ENCODE assay signal across 12 cellular contexts in genomic region chr7:105426606-105427146, GRCh38.
"Had no signal": no experiment of that assay in that cellular context is flagged by ENCODE, and none has a peak within 500 bp of the region (broad histone marks: within the 10 kb centered on the region; RNA-seq: fewer than 3 reads in every experiment).

No MANE protein-coding gene starts in this region.

- H3K36me3 Mint-ChIP-seq: naive B cell had no signal

- H3K36me3 ChIP-seq: left lung, pancreas, upper lobe of left lung had no signal

- H3K4me3 ChIP-seq: dorsolateral prefrontal cortex, left lung, pancreas, testis, upper lobe of left lung had no signal

- H3K9me3 ChIP-seq: left lung, pancreas, testis, upper lobe of left lung had no signal

- H3K4me3 Mint-ChIP-seq: endodermal cell, naive B cell had no signal

- ATAC-seq: left lung, pancreas had no signal

- H3K27ac Mint-ChIP-seq: endodermal cell had no signal

- DNase-seq: dorsolateral prefrontal cortex; endodermal cell; erythroblast; hippocampal formation; left lung; mammary epithelial cell; naive B cell; pancreas; stimulated activated naive CD4-positive, alpha-beta T cell; SW 1271; testis; upper lobe of left lung had no signal

- H3K4me1 ChIP-seq: left lung, testis had no signal

- H3K27me3 Mint-ChIP-seq: naive B cell had no signal

- H3K27ac ChIP-seq: dorsolateral prefrontal cortex, left lung, pancreas, testis, upper lobe of left lung had no signal

- H3K9me3 Mint-ChIP-seq: endodermal cell, naive B cell had no signal

- H3K27me3 ChIP-seq: dorsolateral prefrontal cortex, left lung, pancreas, testis, upper lobe of left lung had no signal
